ENCODE assay signal across 1 cellular context in the genomic region with DNA sequence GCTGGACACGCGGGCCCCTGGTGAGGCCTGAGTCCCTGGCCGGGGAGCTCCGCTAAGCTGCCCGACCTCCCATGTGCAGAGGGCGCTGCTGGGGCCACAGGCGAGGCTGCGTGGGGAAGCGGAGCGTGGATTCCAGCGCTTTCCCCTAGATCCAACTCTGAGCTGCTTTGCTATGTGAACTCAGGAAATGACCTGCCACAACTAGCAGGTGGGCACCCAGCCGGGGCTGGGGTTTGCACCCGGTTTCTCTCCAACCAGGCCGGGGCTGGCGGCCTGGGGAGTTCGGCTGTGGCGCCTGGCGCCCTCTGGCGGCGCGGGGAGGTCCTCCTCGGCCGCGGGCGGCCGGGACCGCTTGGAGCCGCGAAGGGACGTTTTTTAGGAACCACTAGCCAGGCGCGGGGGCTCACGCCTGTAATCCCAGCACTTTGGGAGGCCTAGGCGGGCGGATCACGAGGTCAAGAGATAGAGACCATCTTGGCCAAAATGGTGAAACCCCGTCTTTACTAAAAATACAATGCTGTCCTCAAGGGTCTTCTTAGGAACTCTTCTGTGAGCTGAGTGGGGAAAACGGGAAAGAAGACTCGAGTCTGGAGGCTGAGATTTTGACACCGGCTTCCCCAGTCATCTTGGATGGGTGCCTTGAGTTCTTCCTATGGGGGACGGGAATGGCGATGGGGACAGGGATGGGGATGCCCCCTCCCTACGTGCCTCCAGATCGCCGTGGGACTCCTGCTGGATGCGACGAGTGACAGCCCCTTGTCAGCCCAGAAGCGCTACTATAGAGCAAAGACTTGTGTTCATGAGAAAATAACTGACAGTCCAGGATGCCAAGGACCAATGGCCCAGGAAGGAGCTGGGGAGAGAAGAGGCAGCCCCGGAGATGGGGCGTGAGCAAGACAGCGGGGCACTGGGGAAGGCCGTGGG.
TF ChIP-seq lines count a peak whose summit lies in the region.

No MANE protein-coding gene starts in this region.

TF ChIP-seq in WTC11, 78 proteins besides CTCF, POLR2A, EP300 and RAD21 (continued from another document):
- TF ChIP-seq ZSCAN18 (CRISPR knock-in tag; IDR thresholded peaks at IDR 0.05), result no peak
- TF ChIP-seq CBFB (CRISPR knock-in tag; IDR thresholded peaks at IDR 0.05; ENCODE audit: low read depth), result no peak
- TF ChIP-seq GRHL2 (CRISPR knock-in tag; IDR thresholded peaks at IDR 0.05; ENCODE audit: insufficient replicate concordance, severe bottlenecking), result no peak
- TF ChIP-seq NFE2L1 (CRISPR knock-in tag; IDR thresholded peaks at IDR 0.05), result no peak
- TF ChIP-seq, protein P1, sequence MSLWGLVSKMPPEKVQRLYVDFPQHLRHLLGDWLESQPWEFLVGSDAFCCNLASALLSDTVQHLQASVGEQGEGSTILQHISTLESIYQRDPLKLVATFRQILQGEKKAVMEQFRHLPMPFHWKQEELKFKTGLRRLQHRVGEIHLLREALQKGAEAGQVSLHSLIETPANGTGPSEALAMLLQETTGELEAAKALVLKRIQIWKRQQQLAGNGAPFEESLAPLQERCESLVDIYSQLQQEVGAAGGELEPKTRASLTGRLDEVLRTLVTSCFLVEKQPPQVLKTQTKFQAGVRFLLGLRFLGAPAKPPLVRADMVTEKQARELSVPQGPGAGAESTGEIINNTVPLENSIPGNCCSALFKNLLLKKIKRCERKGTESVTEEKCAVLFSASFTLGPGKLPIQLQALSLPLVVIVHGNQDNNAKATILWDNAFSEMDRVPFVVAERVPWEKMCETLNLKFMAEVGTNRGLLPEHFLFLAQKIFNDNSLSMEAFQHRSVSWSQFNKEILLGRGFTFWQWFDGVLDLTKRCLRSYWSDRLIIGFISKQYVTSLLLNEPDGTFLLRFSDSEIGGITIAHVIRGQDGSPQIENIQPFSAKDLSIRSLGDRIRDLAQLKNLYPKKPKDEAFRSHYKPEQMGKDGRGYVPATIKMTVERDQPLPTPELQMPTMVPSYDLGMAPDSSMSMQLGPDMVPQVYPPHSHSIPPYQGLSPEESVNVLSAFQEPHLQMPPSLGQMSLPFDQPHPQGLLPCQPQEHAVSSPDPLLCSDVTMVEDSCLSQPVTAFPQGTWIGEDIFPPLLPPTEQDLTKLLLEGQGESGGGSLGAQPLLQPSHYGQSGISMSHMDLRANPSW (CRISPR knock-in tag; conservative IDR thresholded peaks at IDR 0.05; ENCODE audit: low read depth), result no peak
- TF ChIP-seq, protein P2, sequence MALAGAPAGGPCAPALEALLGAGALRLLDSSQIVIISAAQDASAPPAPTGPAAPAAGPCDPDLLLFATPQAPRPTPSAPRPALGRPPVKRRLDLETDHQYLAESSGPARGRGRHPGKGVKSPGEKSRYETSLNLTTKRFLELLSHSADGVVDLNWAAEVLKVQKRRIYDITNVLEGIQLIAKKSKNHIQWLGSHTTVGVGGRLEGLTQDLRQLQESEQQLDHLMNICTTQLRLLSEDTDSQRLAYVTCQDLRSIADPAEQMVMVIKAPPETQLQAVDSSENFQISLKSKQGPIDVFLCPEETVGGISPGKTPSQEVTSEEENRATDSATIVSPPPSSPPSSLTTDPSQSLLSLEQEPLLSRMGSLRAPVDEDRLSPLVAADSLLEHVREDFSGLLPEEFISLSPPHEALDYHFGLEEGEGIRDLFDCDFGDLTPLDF (CRISPR knock-in tag; IDR thresholded peaks at IDR 0.05), result no peak
- TF ChIP-seq, protein P3, sequence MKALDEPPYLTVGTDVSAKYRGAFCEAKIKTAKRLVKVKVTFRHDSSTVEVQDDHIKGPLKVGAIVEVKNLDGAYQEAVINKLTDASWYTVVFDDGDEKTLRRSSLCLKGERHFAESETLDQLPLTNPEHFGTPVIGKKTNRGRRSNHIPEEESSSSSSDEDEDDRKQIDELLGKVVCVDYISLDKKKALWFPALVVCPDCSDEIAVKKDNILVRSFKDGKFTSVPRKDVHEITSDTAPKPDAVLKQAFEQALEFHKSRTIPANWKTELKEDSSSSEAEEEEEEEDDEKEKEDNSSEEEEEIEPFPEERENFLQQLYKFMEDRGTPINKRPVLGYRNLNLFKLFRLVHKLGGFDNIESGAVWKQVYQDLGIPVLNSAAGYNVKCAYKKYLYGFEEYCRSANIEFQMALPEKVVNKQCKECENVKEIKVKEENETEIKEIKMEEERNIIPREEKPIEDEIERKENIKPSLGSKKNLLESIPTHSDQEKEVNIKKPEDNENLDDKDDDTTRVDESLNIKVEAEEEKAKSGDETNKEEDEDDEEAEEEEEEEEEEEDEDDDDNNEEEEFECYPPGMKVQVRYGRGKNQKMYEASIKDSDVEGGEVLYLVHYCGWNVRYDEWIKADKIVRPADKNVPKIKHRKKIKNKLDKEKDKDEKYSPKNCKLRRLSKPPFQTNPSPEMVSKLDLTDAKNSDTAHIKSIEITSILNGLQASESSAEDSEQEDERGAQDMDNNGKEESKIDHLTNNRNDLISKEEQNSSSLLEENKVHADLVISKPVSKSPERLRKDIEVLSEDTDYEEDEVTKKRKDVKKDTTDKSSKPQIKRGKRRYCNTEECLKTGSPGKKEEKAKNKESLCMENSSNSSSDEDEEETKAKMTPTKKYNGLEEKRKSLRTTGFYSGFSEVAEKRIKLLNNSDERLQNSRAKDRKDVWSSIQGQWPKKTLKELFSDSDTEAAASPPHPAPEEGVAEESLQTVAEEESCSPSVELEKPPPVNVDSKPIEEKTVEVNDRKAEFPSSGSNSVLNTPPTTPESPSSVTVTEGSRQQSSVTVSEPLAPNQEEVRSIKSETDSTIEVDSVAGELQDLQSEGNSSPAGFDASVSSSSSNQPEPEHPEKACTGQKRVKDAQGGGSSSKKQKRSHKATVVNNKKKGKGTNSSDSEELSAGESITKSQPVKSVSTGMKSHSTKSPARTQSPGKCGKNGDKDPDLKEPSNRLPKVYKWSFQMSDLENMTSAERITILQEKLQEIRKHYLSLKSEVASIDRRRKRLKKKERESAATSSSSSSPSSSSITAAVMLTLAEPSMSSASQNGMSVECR (CRISPR knock-in tag; IDR thresholded peaks at IDR 0.05; ENCODE audit: borderline replicate concordance), result no peak
- no peak for TF ChIP-seq TEAD4 (CRISPR knock-in tag; IDR thresholded peaks at IDR 0.05)
- TF ChIP-seq, protein P4, sequence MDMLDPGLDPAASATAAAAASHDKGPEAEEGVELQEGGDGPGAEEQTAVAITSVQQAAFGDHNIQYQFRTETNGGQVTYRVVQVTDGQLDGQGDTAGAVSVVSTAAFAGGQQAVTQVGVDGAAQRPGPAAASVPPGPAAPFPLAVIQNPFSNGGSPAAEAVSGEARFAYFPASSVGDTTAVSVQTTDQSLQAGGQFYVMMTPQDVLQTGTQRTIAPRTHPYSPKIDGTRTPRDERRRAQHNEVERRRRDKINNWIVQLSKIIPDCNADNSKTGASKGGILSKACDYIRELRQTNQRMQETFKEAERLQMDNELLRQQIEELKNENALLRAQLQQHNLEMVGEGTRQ (CRISPR knock-in tag; IDR thresholded peaks at IDR 0.05), result peak; percentile 6; the same call in 1 of the 2 replicates
- TF ChIP-seq ETV6 (CRISPR knock-in tag; IDR thresholded peaks at IDR 0.05), result no peak
- 0 out of 2 replicates have a peak, but pooled peaks have one; percentile 46 for TF ChIP-seq NR3C1 (CRISPR knock-in tag; conservative IDR thresholded peaks at IDR 0.05; ENCODE audit: low read depth)
- no peak for TF ChIP-seq FOXP4 (CRISPR knock-in tag; IDR thresholded peaks at IDR 0.05)
- no peak for TF ChIP-seq JUN (CRISPR knock-in tag; IDR thresholded peaks at IDR 0.05)
- TF ChIP-seq ZNF671 (CRISPR knock-in tag; IDR thresholded peaks at IDR 0.05), result no peak
- TF ChIP-seq, protein P5, sequence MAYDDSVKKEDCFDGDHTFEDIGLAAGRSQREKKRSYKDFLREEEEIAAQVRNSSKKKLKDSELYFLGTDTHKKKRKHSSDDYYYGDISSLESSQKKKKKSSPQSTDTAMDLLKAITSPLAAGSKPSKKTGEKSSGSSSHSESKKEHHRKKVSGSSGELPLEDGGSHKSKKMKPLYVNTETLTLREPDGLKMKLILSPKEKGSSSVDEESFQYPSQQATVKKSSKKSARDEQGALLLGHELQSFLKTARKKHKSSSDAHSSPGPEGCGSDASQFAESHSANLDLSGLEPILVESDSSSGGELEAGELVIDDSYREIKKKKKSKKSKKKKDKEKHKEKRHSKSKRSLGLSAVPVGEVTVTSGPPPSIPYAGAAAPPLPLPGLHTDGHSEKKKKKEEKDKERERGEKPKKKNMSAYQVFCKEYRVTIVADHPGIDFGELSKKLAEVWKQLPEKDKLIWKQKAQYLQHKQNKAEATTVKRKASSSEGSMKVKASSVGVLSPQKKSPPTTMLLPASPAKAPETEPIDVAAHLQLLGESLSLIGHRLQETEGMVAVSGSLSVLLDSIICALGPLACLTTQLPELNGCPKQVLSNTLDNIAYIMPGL (CRISPR knock-in tag; IDR thresholded peaks at IDR 0.05), result peak; percentile 66; the same call in 1 of the 2 replicates
- no peak for TF ChIP-seq ZNF121 (CRISPR knock-in tag; IDR thresholded peaks at IDR 0.05)
- no peak for TF ChIP-seq PRRX2 (CRISPR knock-in tag; IDR thresholded peaks at IDR 0.05)
- no peak for TF ChIP-seq SMAD4 (CRISPR knock-in tag; IDR thresholded peaks at IDR 0.05)
- TF ChIP-seq ZNF423 (CRISPR knock-in tag; IDR thresholded peaks at IDR 0.05), result peak; percentile 59; the same call in 1 of the 2 replicates
- TF ChIP-seq FOXP1 (CRISPR knock-in tag; IDR thresholded peaks at IDR 0.05; ENCODE audit: borderline replicate concordance), result no peak
- TF ChIP-seq OVOL2 (CRISPR knock-in tag; IDR thresholded peaks at IDR 0.05; ENCODE audit: borderline replicate concordance), result no peak
- TF ChIP-seq MAX (CRISPR knock-in tag; IDR thresholded peaks at IDR 0.05), result peak; percentile 62
- TF ChIP-seq CREM (CRISPR knock-in tag; IDR thresholded peaks at IDR 0.05), result 0 out of 2 replicates have a peak, but pooled peaks have one; percentile 17
